23 cellular contexts compared by ENCODE assay signal in the genomic region with DNA sequence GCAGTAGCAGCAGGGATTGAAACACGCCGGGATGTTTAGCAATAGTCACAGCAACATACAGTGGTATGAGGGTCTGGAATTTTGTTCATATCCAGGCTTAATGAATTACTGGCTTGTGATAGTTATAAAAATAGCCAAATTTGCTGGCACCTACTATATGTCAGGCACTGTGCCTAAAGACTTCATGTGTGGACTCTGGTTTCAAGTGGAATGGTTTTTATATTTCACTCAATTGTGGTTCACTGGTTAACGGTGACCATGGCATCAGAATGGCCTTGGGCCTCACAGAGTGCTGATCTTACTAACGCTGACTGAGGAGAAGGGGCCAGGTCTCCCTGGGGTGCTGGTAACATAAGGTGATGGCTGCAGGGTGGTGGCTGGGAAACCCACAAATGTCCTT. TPM values are rescaled to one million over a fixed set of nuclear protein-coding genes. Genes with fewer than 3 reads are reported as not detected.
DNase-seq lines count a peak whose midpoint lies in the region; ATAC-seq and TF ChIP-seq lines count a peak whose summit lies in the region.
"Had no signal": no experiment of that assay in that cellular context is flagged by ENCODE, and none has a peak within 500 bp of the region (broad histone marks: within the 10 kb centered on the region; RNA-seq: fewer than 3 reads in every experiment).

No MANE protein-coding gene starts in this region.

- DNase-seq in G401 (ENCODE audit: low spot score) (peak; percentile 46), cerebellar cortex (ENCODE audit: low spot score) (peak; percentile 32), heart left ventricle (no peak), myocyte (ENCODE audit: low read depth) (peak; percentile 15), substantia nigra (lab: John Stamatoyannopoulos, UW) (no peak), NCI-H1092 treated with DMSO at 0.1 percent for 48 hours (lab: John Stamatoyannopoulos, UW) (no peak)
- DNase-seq in stimulated activated effector memory CD8-positive, alpha-beta T cell treated with anti-CD3 and anti-CD28 coated beads, Interleukin-12 subunit alpha, Interleukin-12 subunit beta, amount 100 ng/mL, for 72 hours (ENCODE audit: low spot score in 2 of 2) = no peak
- no peak for DNase-seq in activated naive CD8-positive, alpha-beta T cell treated with anti-CD3 and anti-CD28 coated beads, Interleukin-2, amount 50 U/mL, for 24 hours
- DNase-seq: Calu3, DMS79 treated with DMSO at 0.1 percent for 48 hours, HFFc6, KBM-7, MV-4-11, NCI-H1105 treated with DMSO at 0.1 percent for 48 hours, NCI-H146, NCI-H1930, NCI-H2107, NCI-H524, NCI-H774, PC-3, SHP77 had no signal

- H3K9me3 Mint-ChIP-seq in stimulated activated effector memory CD8-positive, alpha-beta T cell treated with anti-CD3 and anti-CD28 coated beads, Interleukin-12 subunit alpha, Interleukin-12 subunit beta, amount 100 ng/mL, for 72 hours = no peaks in the 10 kb centered on the region
- no peaks in the 10 kb centered on the region for H3K9me3 Mint-ChIP-seq in activated naive CD8-positive, alpha-beta T cell treated with anti-CD3 and anti-CD28 coated beads, Interleukin-2, amount 50 U/mL, for 24 hours
- H3K9me3 Mint-ChIP-seq: GM23338 had no signal

- H3K27me3 ChIP-seq in heart left ventricle = no peaks in the 10 kb centered on the region

- H3K36me3 ChIP-seq in heart left ventricle = no peaks in the 10 kb centered on the region
- H3K36me3 ChIP-seq: HAP-1 had no signal

- no peak overlapping the region for H3K4me3 Mint-ChIP-seq in stimulated activated effector memory CD8-positive, alpha-beta T cell treated with anti-CD3 and anti-CD28 coated beads, Interleukin-12 subunit alpha, Interleukin-12 subunit beta, amount 100 ng/mL, for 72 hours
- H3K4me3 Mint-ChIP-seq in activated naive CD8-positive, alpha-beta T cell treated with anti-CD3 and anti-CD28 coated beads, Interleukin-2, amount 50 U/mL, for 24 hours = no peak overlapping the region
- H3K4me3 Mint-ChIP-seq: GM23338, HFFc6 had no signal

- TF ChIP-seq POLR2A in heart left ventricle (IDR thresholded peaks at IDR 0.05) = no peak

- peaks cover 7% of the 10 kb centered on the region for H3K4me1 Mint-ChIP-seq in stimulated activated effector memory CD8-positive, alpha-beta T cell treated with anti-CD3 and anti-CD28 coated beads, Interleukin-12 subunit alpha, Interleukin-12 subunit beta, amount 100 ng/mL, for 72 hours
- H3K4me1 Mint-ChIP-seq in activated naive CD8-positive, alpha-beta T cell treated with anti-CD3 and anti-CD28 coated beads, Interleukin-2, amount 50 U/mL, for 24 hours = peaks cover 6% of the 10 kb centered on the region

- no peaks in the 10 kb centered on the region for H3K36me3 Mint-ChIP-seq in stimulated activated effector memory CD8-positive, alpha-beta T cell treated with anti-CD3 and anti-CD28 coated beads, Interleukin-12 subunit alpha, Interleukin-12 subunit beta, amount 100 ng/mL, for 72 hours
- H3K36me3 Mint-ChIP-seq in activated naive CD8-positive, alpha-beta T cell treated with anti-CD3 and anti-CD28 coated beads, Interleukin-2, amount 50 U/mL, for 24 hours (ENCODE audit: low read depth) = no peaks in the 10 kb centered on the region

- H3K4me3 ChIP-seq in heart left ventricle = no peak overlapping the region
- H3K4me3 ChIP-seq: GM23338, HAP-1 had no signal

- H3K27ac ChIP-seq in heart left ventricle = peak overlapping the region in 9 of 12 donors; percentile 4 to 67 (median 36)
- no peak overlapping the region for H3K27ac ChIP-seq in substantia nigra (ENCODE audit: low read depth, low read length, poor library complexity, severe bottlenecking)

- 42 to 54% (median 44%) methylated on average over 4 of the region's 4 CpGs for WGBS in heart left ventricle, 4 donors

- intact Hi-C loops in heart left ventricle (cut with DNase I) = no loop called here

- ATAC-seq in heart left ventricle = peak; percentile 64 to 86 (median 79)
- no peak for ATAC-seq in stimulated activated effector memory CD8-positive, alpha-beta T cell treated with anti-CD3 and anti-CD28 coated beads, Interleukin-12 subunit alpha, Interleukin-12 subunit beta, amount 100 ng/mL, for 72 hours
- ATAC-seq in activated naive CD8-positive, alpha-beta T cell treated with anti-CD3 and anti-CD28 coated beads, Interleukin-2, amount 50 U/mL, for 24 hours = no peak
- ATAC-seq: GM23338, PC-3 had no signal

- no peak overlapping the region for H3K27ac Mint-ChIP-seq in stimulated activated effector memory CD8-positive, alpha-beta T cell treated with anti-CD3 and anti-CD28 coated beads, Interleukin-12 subunit alpha, Interleukin-12 subunit beta, amount 100 ng/mL, for 72 hours
- no peak overlapping the region for H3K27ac Mint-ChIP-seq in activated naive CD8-positive, alpha-beta T cell treated with anti-CD3 and anti-CD28 coated beads, Interleukin-2, amount 50 U/mL, for 24 hours
- H3K27ac Mint-ChIP-seq: GM23338, HFFc6 had no signal

- no peaks in the 10 kb centered on the region for H3K9me3 ChIP-seq in heart left ventricle
- H3K9me3 ChIP-seq: HAP-1 had no signal

- in situ Hi-C loops in G401 (cut with HindIII; ENCODE audit: low sequenced_read_pairs) = no loop called here

- H3K4me1 ChIP-seq in heart left ventricle = peaks cover 0 to 78% (median 33%) of the 10 kb centered on the region in 12 donors
- H3K4me1 ChIP-seq: HAP-1 had no signal

- TF ChIP-seq CTCF in heart left ventricle (IDR thresholded peaks at IDR 0.05) = no peak

- H3K27me3 Mint-ChIP-seq in activated naive CD8-positive, alpha-beta T cell treated with anti-CD3 and anti-CD28 coated beads, Interleukin-2, amount 50 U/mL, for 24 hours = peaks cover 5% of the 10 kb centered on the region

RNA-seq across cellular contexts. Expression of a gene that starts 55.7 kb away (rescaled TPM):
- 0.06 and 0.51 TPM in 2 replicates for total RNA-seq in G401 (2014; rRNA removed; shearing (Covaris generic))
- total RNA-seq in heart left ventricle = 100 to 1,000 TPM in 1 of 9 donors, 10 to 100 TPM in 8; 61.2 to 103 (median 73.3) TPM
- 10 to 100 TPM; 14.2 to 33.3 TPM for polyA plus RNA-seq in heart left ventricle
- total RNA-seq in myocyte = 71.0 and 77.0 TPM in 2 replicates
- polyA plus RNA-seq in myocyte (2012) = 38.6 TPM
- total RNA-seq: Calu3, PC-3 had no signal

Comparison
In these comparisons a context has a peak if more than half of its experiments do, and no peak if none do; other contexts are left out.
1. DNase-seq: peak in G401 (single experiment), cerebellar cortex (single experiment) and myocyte (single experiment); none in heart left ventricle (0 of 5), substantia nigra (0 of 49), NCI-H1092 treated with DMSO at 0.1 percent for 48 hours (single experiment), stimulated activated effector memory CD8-positive, alpha-beta T cell treated with anti-CD3 and anti-CD28 coated beads, Interleukin-12 subunit alpha, Interleukin-12 subunit beta, amount 100 ng/mL, for 72 hours (0 of 2) and activated naive CD8-positive, alpha-beta T cell treated with anti-CD3 and anti-CD28 coated beads, Interleukin-2, amount 50 U/mL, for 24 hours (single experiment).
2. ATAC-seq: peak in heart left ventricle (4 of 4); none in stimulated activated effector memory CD8-positive, alpha-beta T cell treated with anti-CD3 and anti-CD28 coated beads, Interleukin-12 subunit alpha, Interleukin-12 subunit beta, amount 100 ng/mL, for 72 hours (single experiment) and activated naive CD8-positive, alpha-beta T cell treated with anti-CD3 and anti-CD28 coated beads, Interleukin-2, amount 50 U/mL, for 24 hours (single experiment).
3. RNA of a gene that starts 55.7 kb away (total RNA-seq): 61.2 to 103 TPM in heart left ventricle and 71.0 to 77.0 TPM in myocyte; 0.06 to 0.51 TPM in G401; every median in the first group is over 10 times any median in the second.